In the genomic region with DNA sequence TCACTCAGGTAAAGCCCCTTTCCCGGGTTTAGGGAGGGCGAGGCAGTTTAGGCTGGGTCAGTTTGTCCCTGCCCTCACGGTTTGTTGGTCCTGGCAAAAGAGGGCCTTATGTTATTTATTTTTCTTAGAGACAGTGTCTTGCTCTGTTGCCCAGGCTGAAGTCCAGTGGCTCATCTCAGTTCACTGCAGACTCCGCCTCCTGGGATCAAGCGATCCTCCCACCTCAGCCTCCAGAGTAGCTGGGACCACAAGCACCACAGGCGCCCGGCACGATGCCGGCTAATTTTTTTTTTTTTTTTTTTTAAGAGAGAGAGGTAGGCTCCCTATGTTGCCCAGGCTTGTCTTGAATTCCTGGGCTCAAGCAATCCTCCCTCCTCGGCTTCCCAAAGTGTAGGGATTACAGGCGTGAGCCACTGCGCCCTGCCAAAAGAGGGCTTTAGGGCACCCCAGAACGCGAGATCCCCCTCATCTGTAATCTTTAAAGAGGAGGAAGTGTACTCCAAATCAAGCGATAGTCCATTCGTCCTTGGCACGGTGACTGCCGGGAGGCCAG, we compare ENCODE assay signal across 8 cellular contexts. TPM values are rescaled to one million over a fixed set of nuclear protein-coding genes. Genes with fewer than 3 reads are reported as not detected.
DNase-seq lines count a peak whose midpoint lies in the region; ATAC-seq, FAIRE-seq and TF ChIP-seq lines count a peak whose summit lies in the region.

No MANE protein-coding gene starts in this region.

- peaks cover 23% of the 10 kb centered on the region for H3K27me3 ChIP-seq in HUES48 (ENCODE audit: control insufficient read depth, insufficient read depth, low read length)
- H3K27me3 ChIP-seq in layer of hippocampus (ENCODE audit: control insufficient read depth, insufficient read depth, low read length): no peaks in the 10 kb centered on the region

- H3K36me3 ChIP-seq in HUES48 (ENCODE audit: control insufficient read depth, insufficient read depth, low read length): peaks cover 29% of the 10 kb centered on the region

- in situ Hi-C loops in astrocyte of the spinal cord (cut with HindIII; ENCODE audit: low sequenced_read_pairs): no loop called here

- FAIRE-seq in GM12891 (lab: Jason Lieb, UNC): no peak

- DNase-seq in GM12891 (ENCODE audit: insufficient read length, low spot score): no peak
- no peak for DNase-seq in astrocyte of the spinal cord (ENCODE audit: low read depth, low spot score)
- no peak for DNase-seq in DMS79 treated with DMSO at 0.1 percent for 48 hours (lab: John Stamatoyannopoulos, UW)
- no peak for DNase-seq in amniotic stem cell (lab: John Stamatoyannopoulos, UW)

- no peak for TF ChIP-seq CTCF in astrocyte of the spinal cord (IDR thresholded peaks at IDR 0.05; ENCODE audit: low read depth, low read length)

- no peak for TF ChIP-seq POLR2A in GM12891 (IDR thresholded peaks at IDR 0.05; ENCODE audit: low read depth, low read length)

- no peaks in the 10 kb centered on the region for H3K4me1 ChIP-seq in HUES48 (ENCODE audit: control insufficient read depth, insufficient read depth, low read length)

- H3K4me3 ChIP-seq in HUES48 (ENCODE audit: low read depth, low read length): peak overlapping the region; percentile 90
- H3K4me3 ChIP-seq in astrocyte of the spinal cord (ENCODE audit: low read depth, low read length): peak overlapping the region; percentile 76

- no peak for ATAC-seq in HG02588 (IDR thresholded peaks at IDR 0.05; ENCODE audit: unreplicated experiment)

- no peaks in the 10 kb centered on the region for H3K9me3 ChIP-seq in HUES48 (ENCODE audit: control insufficient read depth, insufficient read depth, low read length)

- peak overlapping the region; percentile 93 for H3K9ac ChIP-seq in HUES48 (ENCODE audit: low read depth, low read length)

- H3K27ac ChIP-seq in HUES48 (ENCODE audit: low read depth, low read length): peak overlapping the region; percentile 88
- peak overlapping the region; percentile 94 for H3K27ac ChIP-seq in layer of hippocampus (ENCODE audit: low read depth, low read length)
- H3K27ac ChIP-seq in temporal lobe (ENCODE audit: low read depth, low read length): peak overlapping the region; percentile 94

TF ChIP-seq in GM12891, 5 proteins besides CTCF, POLR2A, EP300 and RAD21:
- TF ChIP-seq POLR2AphosphoS5 (IDR thresholded peaks at IDR 0.05; ENCODE audit: low read depth, low read length) (no peak), PAX5 (IDR thresholded peaks at IDR 0.05; ENCODE audit: insufficient read depth, low read length, severe bottlenecking) (no peak), POU2F2 (IDR thresholded peaks at IDR 0.05; ENCODE audit: low read depth, low read length) (no peak), TAF1 (IDR thresholded peaks at IDR 0.05; ENCODE audit: low read depth, low read length) (no peak), SPI1 (IDR thresholded peaks at IDR 0.05; ENCODE audit: low read depth, low read length) (0 out of 2 replicates have a peak, but pooled peaks have one; percentile 1)
TF ChIP-seq in GM12891: peak in this region for 1.

RNA-seq across cellular contexts. Expression of a gene that starts 0.6 kb away (rescaled TPM):
- polyA plus RNA-seq in GM12891 (2012; ENCODE audit: low read depth, missing spikeins): 13.7 TPM
- total RNA-seq in temporal lobe: 10.6 TPM
